Comparison of ENCODE assay signal across 35 cellular contexts in genomic region chr15:95981209-95981608, GRCh38.
"Had no signal": no experiment of that assay in that cellular context is flagged by ENCODE, and none has a peak within 500 bp of the region (broad histone marks: within the 10 kb centered on the region; RNA-seq: fewer than 3 reads in every experiment).

No MANE protein-coding gene starts in this region.

- H3K9me3 ChIP-seq: MG63 had no signal

- H3K27me3 ChIP-seq: MG63 had no signal

- H3K9ac ChIP-seq: KMS-11 had no signal

- H3K36me3 ChIP-seq: MG63 had no signal

- H3K4me2 ChIP-seq: KMS-11 had no signal

- H3K27ac ChIP-seq: KMS-11 had no signal

- DNase-seq: Karpas-422, Kasumi-1, MG63, MM.1S, NCI-H1048, NCI-H1092, NCI-H1092 treated with DMSO at 0.1 percent for 48 hours, NCI-H1105, NCI-H1105 treated with DMSO at 0.1 percent for 48 hours, NCI-H1417, NCI-H1417 treated with DMSO at 0.1 percent for 48 hours, NCI-H1436, NCI-H1436 treated with DMSO at 0.1 percent for 48 hours, NCI-H146, NCI-H1694, NCI-H1694 treated with DMSO at 0.1 percent for 48 hours, NCI-H187, NCI-H187 treated with DMSO at 0.1 percent for 48 hours, NCI-H1930, NCI-H2029, NCI-H2081, NCI-H2081 treated with DMSO at 0.1 percent for 48 hours, NCI-H2107, NCI-H2171, NCI-H2171 treated with DMSO at 0.1 percent for 48 hours, NCI-H2227 treated with DMSO at 0.1 percent for 48 hours, NCI-H226, NCI-H345, NCI-H446, NCI-H446 treated with DMSO at 0.1 percent for 48 hours, NCI-H510A, NCI-H510A treated with DMSO at 0.1 percent for 48 hours, NCI-H524, NCI-H524 treated with DMSO at 0.1 percent for 48 hours had no signal

- H3K4me3 ChIP-seq: MG63 had no signal
